11 cellular contexts compared by ENCODE assay signal in the genomic region with DNA sequence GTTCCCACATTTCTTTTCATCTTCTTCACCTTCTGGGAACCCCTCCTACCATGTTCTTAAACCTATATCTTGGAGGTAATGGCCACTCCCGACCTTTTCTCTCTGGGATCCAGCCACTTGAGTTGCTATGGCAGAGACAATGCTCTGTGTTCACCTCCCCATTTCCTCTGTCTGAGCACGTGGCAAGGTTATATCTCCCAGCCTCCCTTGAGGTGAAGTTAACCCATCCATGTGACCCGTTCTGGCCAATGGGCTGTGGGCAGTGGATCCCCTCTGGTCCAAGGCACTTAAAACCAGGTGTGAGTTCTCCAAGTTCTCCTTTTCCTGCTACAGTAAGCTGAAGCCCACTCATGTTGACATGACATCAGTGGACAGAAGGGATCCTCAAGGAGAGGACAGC.
DNase-seq lines count a peak whose midpoint lies in the region; ATAC-seq lines count a peak whose summit lies in the region.
"Had no signal": no experiment of that assay in that cellular context is flagged by ENCODE, and none has a peak within 500 bp of the region (broad histone marks: within the 10 kb centered on the region; RNA-seq: fewer than 3 reads in every experiment).

No MANE protein-coding gene starts in this region.

- DNase-seq in T-helper 1 cell: no peak
- DNase-seq in COR-L47 (lab: John Stamatoyannopoulos, UW): peak; percentile 24
- DNase-seq in NAMALWA (ENCODE audit: low spot score): peak; percentile 17
- peak; percentile 23 for DNase-seq in activated CD8-positive, alpha-beta T cell treated with anti-CD3 and anti-CD28 coated beads, Interleukin-2, amount 10 ng/mL, durations not matched to agents 7 days and 5 days
- DNase-seq in SW480 (ENCODE audit: low spot score): no peak
- no peak for DNase-seq in NCI-H1436 treated with DMSO at 0.1 percent for 48 hours (lab: John Stamatoyannopoulos, UW)
- DNase-seq: DMS 273 treated with DMSO at 0.1 percent for 48 hours, H7, NCI-H2171 had no signal

- H3K4me3 Mint-ChIP-seq in T-helper 1 cell treated with Interleukin-12 subunit alpha and Interleukin-12 subunit beta and Interleukin-4 antibody, amounts not matched to agents 30 μg/mL and 1 μg/mL, for 36 hours: no peak overlapping the region
- no peak overlapping the region for H3K4me3 Mint-ChIP-seq in activated CD8-positive, alpha-beta T cell treated with anti-CD3 and anti-CD28 coated beads, Interleukin-2, amount 10 ng/mL, durations not matched to agents 7 days and 5 days

- peak overlapping the region; percentile 50 for H3K27ac Mint-ChIP-seq in T-helper 1 cell treated with Interleukin-12 subunit alpha and Interleukin-12 subunit beta and Interleukin-4 antibody, amounts not matched to agents 30 μg/mL and 1 μg/mL, for 36 hours
- H3K27ac Mint-ChIP-seq in activated CD8-positive, alpha-beta T cell treated with anti-CD3 and anti-CD28 coated beads, Interleukin-2, amount 10 ng/mL, durations not matched to agents 7 days and 5 days: no peak overlapping the region

- H3K4me1 Mint-ChIP-seq in T-helper 1 cell treated with Interleukin-12 subunit alpha and Interleukin-12 subunit beta and Interleukin-4 antibody, amounts not matched to agents 30 μg/mL and 1 μg/mL, for 36 hours (ENCODE audit: low read depth): peaks cover 39% of the 10 kb centered on the region
- H3K4me1 Mint-ChIP-seq in activated CD8-positive, alpha-beta T cell treated with anti-CD3 and anti-CD28 coated beads, Interleukin-2, amount 10 ng/mL, durations not matched to agents 7 days and 5 days (ENCODE audit: low read depth): peaks cover 30% of the 10 kb centered on the region

- no peaks in the 10 kb centered on the region for H3K9me3 Mint-ChIP-seq in T-helper 1 cell treated with Interleukin-12 subunit alpha and Interleukin-12 subunit beta and Interleukin-4 antibody, amounts not matched to agents 30 μg/mL and 1 μg/mL, for 36 hours
- H3K9me3 Mint-ChIP-seq in activated CD8-positive, alpha-beta T cell treated with anti-CD3 and anti-CD28 coated beads, Interleukin-2, amount 10 ng/mL, durations not matched to agents 7 days and 5 days (ENCODE audit: insufficient read depth): no peaks in the 10 kb centered on the region

- POLR2A ChIA-PET in activated CD8-positive, alpha-beta T cell treated with anti-CD3 and anti-CD28 coated beads, Interleukin-2, amount 10 ng/mL, durations not matched to agents 7 days and 5 days (lab: Charles Lee): no interaction called here

- H3K36me3 Mint-ChIP-seq in T-helper 1 cell treated with Interleukin-12 subunit alpha and Interleukin-12 subunit beta and Interleukin-4 antibody, amounts not matched to agents 30 μg/mL and 1 μg/mL, for 36 hours (ENCODE audit: low read depth): peaks cover 3% of the 10 kb centered on the region
- no peaks in the 10 kb centered on the region for H3K36me3 Mint-ChIP-seq in activated CD8-positive, alpha-beta T cell treated with anti-CD3 and anti-CD28 coated beads, Interleukin-2, amount 10 ng/mL, durations not matched to agents 7 days and 5 days (ENCODE audit: low read depth)

- ATAC-seq in activated CD8-positive, alpha-beta T cell treated with anti-CD3 and anti-CD28 coated beads, Interleukin-2, amount 10 ng/mL, durations not matched to agents 7 days and 5 days: no peak
- ATAC-seq: A549 had no signal

- CTCF ChIA-PET in activated CD8-positive, alpha-beta T cell treated with anti-CD3 and anti-CD28 coated beads, Interleukin-2, amount 10 ng/mL, durations not matched to agents 7 days and 5 days (lab: Charles Lee): interaction anchor here (3.3 kb wide), 1 partner anchor 586 kb away, joined by 18 read pairs; no protein-coding TSS in a partner anchor

- peaks cover 48% of the 10 kb centered on the region for H3K27me3 Mint-ChIP-seq in T-helper 1 cell treated with Interleukin-12 subunit alpha and Interleukin-12 subunit beta and Interleukin-4 antibody, amounts not matched to agents 30 μg/mL and 1 μg/mL, for 36 hours (ENCODE audit: low read depth)
- peaks cover 12% of the 10 kb centered on the region for H3K27me3 Mint-ChIP-seq in activated CD8-positive, alpha-beta T cell treated with anti-CD3 and anti-CD28 coated beads, Interleukin-2, amount 10 ng/mL, durations not matched to agents 7 days and 5 days (ENCODE audit: low read depth)

Comparison
In these comparisons a context has a peak if more than half of its experiments do, and no peak if none do; other contexts are left out.
1. DNase-seq: peak in COR-L47 (single experiment), NAMALWA (single experiment) and activated CD8-positive, alpha-beta T cell treated with anti-CD3 and anti-CD28 coated beads, Interleukin-2, amount 10 ng/mL, durations not matched to agents 7 days and 5 days (single experiment); none in T-helper 1 cell (0 of 5), SW480 (single experiment) and NCI-H1436 treated with DMSO at 0.1 percent for 48 hours (single experiment).